Comparison of ENCODE assay signal across 23 cellular contexts in the genomic region with DNA sequence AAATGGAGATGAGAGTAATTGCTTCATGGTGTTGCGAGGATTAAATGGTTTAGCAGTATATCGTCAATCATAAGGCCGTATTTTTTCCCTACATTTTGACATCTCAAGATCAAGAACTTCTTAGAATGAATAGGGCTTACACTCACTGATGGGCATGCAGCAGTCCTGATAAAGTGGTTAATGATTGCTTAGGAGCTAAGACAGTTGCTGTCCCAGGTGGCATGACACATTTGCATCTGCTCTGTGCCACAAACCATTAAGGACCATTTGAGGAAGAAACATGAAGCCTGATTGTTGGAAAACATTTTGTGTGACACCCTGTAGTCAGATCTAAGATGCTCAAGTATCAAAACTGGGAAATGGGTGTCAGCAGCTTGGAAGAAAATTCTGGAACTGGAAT.
DNase-seq lines count a peak whose midpoint lies in the region; ATAC-seq and TF ChIP-seq lines count a peak whose summit lies in the region.
"Had no signal": no experiment of that assay in that cellular context is flagged by ENCODE, and none has a peak within 500 bp of the region (broad histone marks: within the 10 kb centered on the region; RNA-seq: fewer than 3 reads in every experiment).

No MANE protein-coding gene starts in this region.

- H3K4me3 ChIP-seq in HEK293 (ENCODE audit: low read depth, low read length) (no peak overlapping the region), hepatocyte (no peak overlapping the region), prostate gland (no peak overlapping the region), tibial nerve (no peak overlapping the region)
- H3K4me3 ChIP-seq: SJSA1, spleen, testis had no signal

- TF ChIP-seq EP300 in tibial nerve (IDR thresholded peaks at IDR 0.05) = no peak

- POLR2A ChIA-PET in HEK293 (lab: Yijun Ruan, JAX) = no interaction called here

- H2AFZ ChIP-seq in hepatocyte = no peak overlapping the region

- 68% methylated on average over 3 of the region's 3 CpGs for WGBS in hepatocyte (ENCODE audit: low lambda C conversion rate, missing lambda C conversion rate)
- 93% methylated on average over 3 of the region's 3 CpGs for WGBS in prostate gland
- 96 to 97% methylated on average over 3 of the region's 3 CpGs for WGBS in tibial nerve, 2 donors

- no peaks in the 10 kb centered on the region for H3K9me2 ChIP-seq in hepatocyte (replicated peaks; ENCODE audit: insufficient read depth)

- no peaks in the 10 kb centered on the region for H3K27me3 ChIP-seq in hepatocyte
- no peaks in the 10 kb centered on the region for H3K27me3 ChIP-seq in prostate gland (replicated peaks; ENCODE audit: insufficient read depth)
- H3K27me3 ChIP-seq in tibial nerve = no peaks in the 10 kb centered on the region
- H3K27me3 ChIP-seq: SJSA1, spleen, testis had no signal

- intact Hi-C loops in prostate gland (cut with DNase I) = loop anchor here (5.0 kb wide), 1 partner anchor 514 kb away; no protein-coding TSS in a partner anchor

- H3K27ac ChIP-seq in HEK293 (ENCODE audit: extremely low read depth, low read depth, low read length) (no peak overlapping the region), hepatocyte (no peak overlapping the region), prostate gland (no peak overlapping the region), tibial nerve (no peak overlapping the region)
- H3K27ac ChIP-seq: SJSA1, spleen, testis had no signal

- H4K20me1 ChIP-seq in hepatocyte (ENCODE audit: insufficient read depth, poor library complexity, severe bottlenecking) = no peaks in the 10 kb centered on the region

- CTCF ChIA-PET in HEK293 (lab: Yijun Ruan, JAX) = interaction anchor here (1.3 kb wide), 1 partner anchor 210 kb away, joined by 7 read pairs; no protein-coding TSS in a partner anchor

- no peak overlapping the region for H3K4me2 ChIP-seq in hepatocyte

- DNase-seq in hepatocyte (ENCODE audit: low spot score) = peak; percentile 23
- no peak for DNase-seq in HPDE6-E6E7 (ENCODE audit: extremely low spot score)
- DNase-seq in prostate gland (ENCODE audit: low spot score) = no peak
- DNase-seq in tibial nerve (ENCODE audit: low spot score in 2 of 2) = no peak
- DNase-seq: activated CD4-positive, alpha-beta T cell treated with anti-CD3 and anti-CD28 coated beads for 4 hours; activated naive CD4-positive, alpha-beta T cell treated with anti-CD3 and anti-CD28 coated beads, Interleukin-2, amount 50 U/mL, for 16 hours; aorta; caudate nucleus; glutamatergic neuron; kidney glomerular epithelial cell; MM.1S; NCI-H1436 treated with DMSO at 0.1 percent for 48 hours; NCI-H524; occipital lobe; spleen; stimulated activated CD4-positive, alpha-beta T cell treated with anti-CD3 and anti-CD28 coated beads, Interleukin-4, amount 100 ng/mL, for 1 hour; stimulated activated naive CD4-positive, alpha-beta T cell; testis had no signal

- H3K9me3 ChIP-seq in HEK293 (ENCODE audit: control insufficient read depth, insufficient read depth, low read depth, low read length) (no peaks in the 10 kb centered on the region), hepatocyte (ENCODE audit: low read depth) (no peaks in the 10 kb centered on the region), prostate gland (no peaks in the 10 kb centered on the region), tibial nerve (no peaks in the 10 kb centered on the region)
- H3K9me3 ChIP-seq: SJSA1, spleen, testis had no signal

- ATAC-seq in GM18909 (IDR thresholded peaks at IDR 0.05; ENCODE audit: poor library complexity, unreplicated experiment) (peak; percentile 90), HG03159 (IDR thresholded peaks at IDR 0.05; ENCODE audit: unreplicated experiment) (peak; percentile 53)
- ATAC-seq: Panc1 had no signal

- no peaks in the 10 kb centered on the region for H3K79me2 ChIP-seq in hepatocyte

- no peak for TF ChIP-seq CTCF in HEK293 (tag by site-specific recombination; IDR thresholded peaks at IDR 0.05)
- no peak for TF ChIP-seq CTCF in hepatocyte (IDR thresholded peaks at IDR 0.05; ENCODE audit: poor library complexity)
- TF ChIP-seq CTCF in prostate gland (IDR thresholded peaks at IDR 0.05) = no peak
- TF ChIP-seq CTCF in tibial nerve (IDR thresholded peaks at IDR 0.05) = no peak

- TF ChIP-seq POLR2A in prostate gland (IDR thresholded peaks at IDR 0.05) = no peak
- no peak for TF ChIP-seq POLR2A in tibial nerve (IDR thresholded peaks at IDR 0.05)

- H3K36me3 ChIP-seq in HEK293 (ENCODE audit: control insufficient read depth in 2 of 2, insufficient read depth in 1 of 2, low read length in 2 of 2) = no peaks in the 10 kb centered on the region
- no peaks in the 10 kb centered on the region for H3K36me3 ChIP-seq in hepatocyte (replicated peaks; ENCODE audit: insufficient read depth, low read depth)
- H3K36me3 ChIP-seq in prostate gland = no peaks in the 10 kb centered on the region
- no peaks in the 10 kb centered on the region for H3K36me3 ChIP-seq in tibial nerve
- H3K36me3 ChIP-seq: SJSA1, spleen had no signal

- H3K4me1 ChIP-seq in HEK293 (ENCODE audit: control insufficient read depth, insufficient read depth, low read length) = no peaks in the 10 kb centered on the region
- H3K4me1 ChIP-seq in hepatocyte (ENCODE audit: insufficient read depth) = peaks cover 3% of the 10 kb centered on the region
- H3K4me1 ChIP-seq in prostate gland (replicated peaks) = no peaks in the 10 kb centered on the region
- H3K4me1 ChIP-seq in tibial nerve = no peaks in the 10 kb centered on the region
- H3K4me1 ChIP-seq: SJSA1, spleen had no signal

TF ChIP-seq in HEK293, 187 proteins besides CTCF, POLR2A, EP300 and RAD21:
- TF ChIP-seq REST (tag by site-specific recombination; IDR thresholded peaks at IDR 0.05) (peak; percentile 43; the same call in 1 of the 2 replicates), ZEB2 (tag by site-specific recombination; IDR thresholded peaks at IDR 0.05) (no peak)
